Comparison of ENCODE assay signal across 1 cellular context in genomic region chr6:16471222-16471784, GRCh38.
TF ChIP-seq lines count a peak whose summit lies in the region.

No MANE protein-coding gene starts in this region.

TF ChIP-seq in GM12878, 131 proteins besides CTCF, POLR2A, EP300 and RAD21 (continued from another document):
- TF ChIP-seq PRDM15 (CRISPR knock-in tag; IDR thresholded peaks at IDR 0.05), result no peak
- TF ChIP-seq ETV6 (conservative IDR thresholded peaks at IDR 0.05 in 1 of 2, IDR thresholded peaks at IDR 0.05 in 1 of 2; ENCODE audit: borderline replicate concordance in 1 of 2, low read depth in 1 of 2), result 0 out of 4 replicates have a peak, but pooled peaks of 1 of the 2 experiments have one; percentile 24
